ENCODE assay signal across 17 cellular contexts in the genomic region with DNA sequence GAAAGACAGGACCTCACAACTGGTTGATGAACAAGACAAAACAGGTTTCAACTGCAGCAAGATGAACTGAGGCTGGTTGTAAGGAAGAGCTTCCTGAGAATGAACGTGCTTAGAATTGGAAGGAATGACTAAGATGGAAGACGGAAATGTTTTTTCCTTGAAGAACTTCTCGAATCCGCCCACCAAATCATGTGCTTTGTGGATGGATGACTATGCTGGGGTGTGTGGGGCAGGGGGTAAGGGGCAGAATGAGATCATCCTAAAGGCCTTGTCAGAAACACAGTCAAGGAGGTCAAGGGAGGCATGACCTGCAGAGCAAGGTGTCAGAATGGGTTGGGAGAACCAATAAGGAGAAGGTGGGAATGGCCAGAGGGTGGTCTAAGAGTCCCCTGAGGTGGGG.
DNase-seq lines count a peak whose midpoint lies in the region; ATAC-seq and TF ChIP-seq lines count a peak whose summit lies in the region.
"Had no signal": no experiment of that assay in that cellular context is flagged by ENCODE, and none has a peak within 500 bp of the region (broad histone marks: within the 10 kb centered on the region; RNA-seq: fewer than 3 reads in every experiment).

No MANE protein-coding gene starts in this region.

- H3K4me1 Mint-ChIP-seq in dendritic cell treated with granulocyte-macrophage colony-stimulating factor and Interleukin-4, amounts not matched to agents 40 ng/mL and 50 ng/mL, for 4 days (ENCODE audit: low read depth) = peaks cover 24% of the 10 kb centered on the region
- peaks cover 13 to 28% (median 15%) of the 10 kb centered on the region in 4 donors for H3K4me1 Mint-ChIP-seq in naive thymus-derived CD8-positive, alpha-beta T cell
- peaks cover 6% of the 10 kb centered on the region for H3K4me1 Mint-ChIP-seq in activated CD8-positive, alpha-beta memory T cell treated with anti-CD3 and anti-CD28 coated beads, Interleukin-2, amount 10 ng/mL, durations not matched to agents 7 days and 5 days
- peaks cover 12% of the 10 kb centered on the region for H3K4me1 Mint-ChIP-seq in activated CD4-positive, alpha-beta memory T cell treated with anti-CD3 and anti-CD28 coated beads, Interleukin-2, amount 10 ng/mL, durations not matched to agents 7 days and 5 days

- H3K4me3 ChIP-seq in AG04450 (ENCODE audit: low read depth, low read length) = no peak overlapping the region
- H3K4me3 ChIP-seq: skin epidermis had no signal

- intact Hi-C loops in dendritic cell treated with granulocyte-macrophage colony-stimulating factor and Interleukin-4, amounts not matched to agents 40 ng/mL and 50 ng/mL, for 4 days (cut with micrococcal nuclease) = no loop called here
- intact Hi-C loops in posterior cingulate gyrus (cut with DNase I) = no loop called here

- H3K4me3 Mint-ChIP-seq in dendritic cell treated with granulocyte-macrophage colony-stimulating factor and Interleukin-4, amounts not matched to agents 40 ng/mL and 50 ng/mL, for 4 days = no peak overlapping the region
- H3K4me3 Mint-ChIP-seq in naive thymus-derived CD8-positive, alpha-beta T cell = no peak overlapping the region
- H3K4me3 Mint-ChIP-seq in activated CD8-positive, alpha-beta memory T cell treated with anti-CD3 and anti-CD28 coated beads, Interleukin-2, amount 10 ng/mL, durations not matched to agents 7 days and 5 days = no peak overlapping the region
- H3K4me3 Mint-ChIP-seq in activated CD4-positive, alpha-beta memory T cell treated with anti-CD3 and anti-CD28 coated beads, Interleukin-2, amount 10 ng/mL, durations not matched to agents 7 days and 5 days = no peak overlapping the region
- H3K4me3 Mint-ChIP-seq: activated CD4-positive, alpha-beta T cell treated with anti-CD3 and anti-CD28 coated beads, Interleukin-2, amount 10 ng/mL, durations not matched to agents 7 days and 5 days had no signal

- H3K36me3 Mint-ChIP-seq in dendritic cell treated with granulocyte-macrophage colony-stimulating factor and Interleukin-4, amounts not matched to agents 40 ng/mL and 50 ng/mL, for 4 days (ENCODE audit: low read depth) = peaks cover 98% of the 10 kb centered on the region
- H3K36me3 Mint-ChIP-seq in naive thymus-derived CD8-positive, alpha-beta T cell = peaks cover 0 to 94% (median 14%) of the 10 kb centered on the region in 3 donors
- H3K36me3 Mint-ChIP-seq in activated CD8-positive, alpha-beta memory T cell treated with anti-CD3 and anti-CD28 coated beads, Interleukin-2, amount 10 ng/mL, durations not matched to agents 7 days and 5 days = no peaks in the 10 kb centered on the region
- peaks cover 6% of the 10 kb centered on the region for H3K36me3 Mint-ChIP-seq in activated CD4-positive, alpha-beta memory T cell treated with anti-CD3 and anti-CD28 coated beads, Interleukin-2, amount 10 ng/mL, durations not matched to agents 7 days and 5 days (ENCODE audit: low read depth)

- no peaks in the 10 kb centered on the region for H3K27me3 ChIP-seq in AG04450 (ENCODE audit: control insufficient read depth, insufficient read depth, low read length)

- H3K27ac Mint-ChIP-seq in dendritic cell treated with granulocyte-macrophage colony-stimulating factor and Interleukin-4, amounts not matched to agents 40 ng/mL and 50 ng/mL, for 4 days = peak overlapping the region; percentile 26
- H3K27ac Mint-ChIP-seq in naive thymus-derived CD8-positive, alpha-beta T cell = peak overlapping the region in 7 of 10 donors; percentile 2 to 87 (median 50)
- H3K27ac Mint-ChIP-seq in activated CD8-positive, alpha-beta memory T cell treated with anti-CD3 and anti-CD28 coated beads, Interleukin-2, amount 10 ng/mL, durations not matched to agents 7 days and 5 days = no peak overlapping the region
- no peak overlapping the region for H3K27ac Mint-ChIP-seq in activated CD4-positive, alpha-beta memory T cell treated with anti-CD3 and anti-CD28 coated beads, Interleukin-2, amount 10 ng/mL, durations not matched to agents 7 days and 5 days
- H3K27ac Mint-ChIP-seq: activated CD4-positive, alpha-beta T cell treated with anti-CD3 and anti-CD28 coated beads, Interleukin-2, amount 10 ng/mL, durations not matched to agents 7 days and 5 days; activated T-helper 2 cell treated with anti-CD3 and anti-CD28 coated beads, Interferon-gamma antibody, Interleukin-2, Interleukin-4, amounts not matched to agents 10 μg/mL and 5 μg/mL and 100 μg/mL, durations not matched to agents 14 hours and 24 hours and 36 hours had no signal

- CTCF ChIA-PET in AG04450 (lab: Charles Lee) = interaction anchor here (1.0 to 2.2 kb wide), 2 partner anchors 16 to 32 kb away, joined by 3 to 4 read pairs; no protein-coding TSS in a partner anchor
- CTCF ChIA-PET in activated CD8-positive, alpha-beta memory T cell treated with anti-CD3 and anti-CD28 coated beads, Interleukin-2, amount 10 ng/mL, durations not matched to agents 7 days and 5 days (lab: Charles Lee) = no interaction called here
- CTCF ChIA-PET in activated CD4-positive, alpha-beta memory T cell treated with anti-CD3 and anti-CD28 coated beads, Interleukin-2, amount 10 ng/mL, durations not matched to agents 7 days and 5 days (lab: Charles Lee) = no interaction called here

- POLR2A ChIA-PET in AG04450 (lab: Yijun Ruan, JAX) = no interaction called here
- POLR2A ChIA-PET in naive thymus-derived CD8-positive, alpha-beta T cell (lab: Charles Lee) = interaction anchor here (0.5 kb wide), 1 partner anchor 88 kb away, joined by 4 read pairs; no protein-coding TSS in a partner anchor
- POLR2A ChIA-PET in activated CD4-positive, alpha-beta memory T cell treated with anti-CD3 and anti-CD28 coated beads, Interleukin-2, amount 10 ng/mL, durations not matched to agents 7 days and 5 days (lab: Charles Lee) = no interaction called here

- no peak for TF ChIP-seq CTCF in AG04450 (IDR thresholded peaks at IDR 0.05; ENCODE audit: low read depth, low read length)

- ATAC-seq in naive thymus-derived CD8-positive, alpha-beta T cell = no peak
- no peak for ATAC-seq in HG03571 (IDR thresholded peaks at IDR 0.05; ENCODE audit: unreplicated experiment)
- no peak for ATAC-seq in activated CD8-positive, alpha-beta memory T cell treated with anti-CD3 and anti-CD28 coated beads, Interleukin-2, amount 10 ng/mL, durations not matched to agents 7 days and 5 days

- no peaks in the 10 kb centered on the region for H3K9me3 Mint-ChIP-seq in dendritic cell treated with granulocyte-macrophage colony-stimulating factor and Interleukin-4, amounts not matched to agents 40 ng/mL and 50 ng/mL, for 4 days
- H3K9me3 Mint-ChIP-seq in naive thymus-derived CD8-positive, alpha-beta T cell = no peaks in the 10 kb centered on the region
- no peaks in the 10 kb centered on the region for H3K9me3 Mint-ChIP-seq in activated CD8-positive, alpha-beta memory T cell treated with anti-CD3 and anti-CD28 coated beads, Interleukin-2, amount 10 ng/mL, durations not matched to agents 7 days and 5 days (ENCODE audit: low read depth)
- peaks cover 2% of the 10 kb centered on the region for H3K9me3 Mint-ChIP-seq in activated CD4-positive, alpha-beta memory T cell treated with anti-CD3 and anti-CD28 coated beads, Interleukin-2, amount 10 ng/mL, durations not matched to agents 7 days and 5 days
- H3K9me3 Mint-ChIP-seq: activated CD4-positive, alpha-beta T cell treated with anti-CD3 and anti-CD28 coated beads, Interleukin-2, amount 10 ng/mL, durations not matched to agents 7 days and 5 days; activated T-helper 2 cell treated with anti-CD3 and anti-CD28 coated beads, Interferon-gamma antibody, Interleukin-2, Interleukin-4, amounts not matched to agents 10 μg/mL and 5 μg/mL and 100 μg/mL, durations not matched to agents 14 hours and 24 hours and 36 hours had no signal

- no peaks in the 10 kb centered on the region for H3K27me3 Mint-ChIP-seq in dendritic cell treated with granulocyte-macrophage colony-stimulating factor and Interleukin-4, amounts not matched to agents 40 ng/mL and 50 ng/mL, for 4 days
- H3K27me3 Mint-ChIP-seq in naive thymus-derived CD8-positive, alpha-beta T cell = no peaks in the 10 kb centered on the region
- peaks cover 3% of the 10 kb centered on the region for H3K27me3 Mint-ChIP-seq in activated CD8-positive, alpha-beta memory T cell treated with anti-CD3 and anti-CD28 coated beads, Interleukin-2, amount 10 ng/mL, durations not matched to agents 7 days and 5 days
- H3K27me3 Mint-ChIP-seq in activated CD4-positive, alpha-beta memory T cell treated with anti-CD3 and anti-CD28 coated beads, Interleukin-2, amount 10 ng/mL, durations not matched to agents 7 days and 5 days = no peaks in the 10 kb centered on the region
- H3K27me3 Mint-ChIP-seq: activated CD4-positive, alpha-beta T cell treated with anti-CD3 and anti-CD28 coated beads, Interleukin-2, amount 10 ng/mL, durations not matched to agents 7 days and 5 days had no signal

- H3K27ac ChIP-seq in AG04450 (ENCODE audit: low read depth, low read length) = peak overlapping the region; percentile 25

- DNase-seq in AG04450 (ENCODE audit: low read depth, low spot score) (peak; percentile 8), HT1080 (ENCODE audit: low read depth) (peak; percentile 14), posterior cingulate gyrus (no peak)
- DNase-seq in naive thymus-derived CD8-positive, alpha-beta T cell = no peak
- no peak for DNase-seq in activated CD8-positive, alpha-beta memory T cell treated with anti-CD3 and anti-CD28 coated beads, Interleukin-2, amount 10 ng/mL, durations not matched to agents 7 days and 5 days
- no peak for DNase-seq in activated CD4-positive, alpha-beta memory T cell treated with anti-CD3 and anti-CD28 coated beads, Interleukin-2, amount 10 ng/mL, durations not matched to agents 7 days and 5 days
- DNase-seq: activated CD4-positive, alpha-beta T cell treated with anti-CD3 and anti-CD28 coated beads, Interleukin-2, amount 10 ng/mL, durations not matched to agents 7 days and 5 days; DMS 273 treated with DMSO at 0.1 percent for 48 hours; erythroblast; Karpas-422; NCI-H187 treated with DMSO at 0.1 percent for 48 hours; NCI-H774; SHP77 had no signal

- H3K9me3 ChIP-seq in AG04450 (ENCODE audit: control insufficient read depth, insufficient read depth, low read length) = no peaks in the 10 kb centered on the region

Comparison
In these comparisons a context has a peak if more than half of its experiments do, and no peak if none do; other contexts are left out.
1. DNase-seq: peak in AG04450 (single experiment) and HT1080 (single experiment); none in naive thymus-derived CD8-positive, alpha-beta T cell (0 of 10), activated CD8-positive, alpha-beta memory T cell treated with anti-CD3 and anti-CD28 coated beads, Interleukin-2, amount 10 ng/mL, durations not matched to agents 7 days and 5 days (single experiment), activated CD4-positive, alpha-beta memory T cell treated with anti-CD3 and anti-CD28 coated beads, Interleukin-2, amount 10 ng/mL, durations not matched to agents 7 days and 5 days (single experiment) and posterior cingulate gyrus (0 of 10).
2. H3K27ac Mint-ChIP-seq: peak in dendritic cell treated with granulocyte-macrophage colony-stimulating factor and Interleukin-4, amounts not matched to agents 40 ng/mL and 50 ng/mL, for 4 days (single experiment) and naive thymus-derived CD8-positive, alpha-beta T cell (7 of 10); none in activated CD8-positive, alpha-beta memory T cell treated with anti-CD3 and anti-CD28 coated beads, Interleukin-2, amount 10 ng/mL, durations not matched to agents 7 days and 5 days (single experiment) and activated CD4-positive, alpha-beta memory T cell treated with anti-CD3 and anti-CD28 coated beads, Interleukin-2, amount 10 ng/mL, durations not matched to agents 7 days and 5 days (single experiment).